10 cellular contexts compared by ENCODE assay signal in genomic region chr11:72737341-72737740, GRCh38. TPM values are rescaled to one million over a fixed set of nuclear protein-coding genes. Genes with fewer than 3 reads are reported as not detected.
DNase-seq lines count a peak whose midpoint lies in the region; ATAC-seq, FAIRE-seq and TF ChIP-seq lines count a peak whose summit lies in the region.
"Had no signal": no experiment of that assay in that cellular context is flagged by ENCODE, and none has a peak within 500 bp of the region (broad histone marks: within the 10 kb centered on the region; RNA-seq: fewer than 3 reads in every experiment).

No MANE protein-coding gene starts in this region.

- peaks cover 0 to 31% (median 8%) of the 10 kb centered on the region in 11 experiments; a peak in 14 of 22 replicates for H3K36me3 ChIP-seq in BLaER1 treated with 17β-estradiol and CSF1 and Interleukin-3, amounts not matched to agents 10 nM and 100 nM
- H3K36me3 ChIP-seq in IMR-90 (ENCODE audit: control insufficient read depth, insufficient read depth, low read length): no peaks in the 10 kb centered on the region
- H3K36me3 ChIP-seq: thoracic aorta had no signal

- peak overlapping the region; percentile 54; the same call in 1 of the 2 replicates for H2BK20ac ChIP-seq in IMR-90 (ENCODE audit: low read depth, low read length)

- no peaks in the 10 kb centered on the region for H3K9me3 ChIP-seq in BLaER1 treated with 17β-estradiol and CSF1 and Interleukin-3, amounts not matched to agents 10 nM and 100 nM (replicated peaks in 1 of 11)
- no peaks in the 10 kb centered on the region for H3K9me3 ChIP-seq in IMR-90 (ENCODE audit: control insufficient read depth, insufficient read depth, low read length)
- H3K9me3 ChIP-seq: thoracic aorta had no signal

- H2AK9ac ChIP-seq in IMR-90 (replicated peaks; ENCODE audit: low read depth, low read length, poor library complexity): no peak overlapping the region

- H3K36me3 Mint-ChIP-seq in natural killer cell: no peaks in the 10 kb centered on the region

- H3K4ac ChIP-seq in IMR-90 (ENCODE audit: low read depth, low read length): peak overlapping the region; percentile 14; the same call in 1 of the 2 replicates

- no peak for DNase-seq in IMR-90
- no peak for DNase-seq in coronary artery (ENCODE audit: low spot score)
- DNase-seq in natural killer cell: no peak
- DNase-seq in NCI-H187 (lab: John Stamatoyannopoulos, UW): no peak
- DNase-seq in islet precursor cell: no peak
- DNase-seq in NCI-H2196 (lab: John Stamatoyannopoulos, UW; ENCODE audit: unreplicated experiment): no peak
- DNase-seq in GM12892 (ENCODE audit: insufficient read length): no peak
- DNase-seq: midbrain had no signal

- H4K8ac ChIP-seq in IMR-90 (ENCODE audit: low read depth in 2 of 2, low read length in 2 of 2): peak overlapping the region; percentile 12 to 64; a peak in 2 of 4 replicates

- 0 out of 2 replicates have a peak overlapping the region, but pooled peaks have one; percentile 64 for H3K14ac ChIP-seq in IMR-90 (replicated peaks; ENCODE audit: low read depth, low read length)

- peak overlapping the region; percentile 87 for H3K4me3 Mint-ChIP-seq in natural killer cell

- peak overlapping the region; percentile 97 to 100 for H3K27ac Mint-ChIP-seq in natural killer cell

- H4K5ac ChIP-seq in IMR-90 (ENCODE audit: low read depth, low read length): no peak overlapping the region

- 100% methylated on average over 1 of the region's 1 CpG; no CpG with 5 or more reads in 1 of the 2 experiments for WGBS in IMR-90 (ENCODE audit: extremely low coverage in 2 of 2, insufficient read length in 1 of 2), 2 experiments

- POLR2A ChIA-PET in IMR-90 (lab: Charles Lee; ENCODE audit: unreplicated experiment): interaction anchor here (0.6 kb wide), 2 partner anchors 74 to 376 kb away, joined by 5 to 7 read pairs; no protein-coding TSS in a partner anchor

- no peak overlapping the region for H3K18ac ChIP-seq in IMR-90 (ENCODE audit: low read depth, low read length)

- CTCF ChIA-PET in IMR-90 (lab: Yijun Ruan, JAX): interaction anchor here (0.6 to 1.4 kb wide), 3 partner anchors 12 to 57 kb away, joined by 3 to 4 read pairs (median 3); partner anchors contain the start of gene STARD10

- intact Hi-C loops in IMR-90 (cut with micrococcal nuclease): no loop called here
- intact Hi-C loops in natural killer cell (cut with micrococcal nuclease): loop anchor here (2.0 kb wide), 1 partner anchor 15 kb away; the partner anchor contains the start of gene ARAP1

- H3K27me3 Mint-ChIP-seq in natural killer cell (ENCODE audit: low read depth in 2 of 2): no peaks in the 10 kb centered on the region

- peaks cover 78 to 83% of the 10 kb centered on the region in 2 donors for H3K4me1 Mint-ChIP-seq in natural killer cell

- H3K27me3 ChIP-seq in BLaER1 treated with 17β-estradiol and CSF1 and Interleukin-3, amounts not matched to agents 10 nM and 100 nM: no peaks in the 10 kb centered on the region
- H3K27me3 ChIP-seq in IMR-90 (ENCODE audit: control insufficient read depth, insufficient read depth, low read length): no peaks in the 10 kb centered on the region

- peaks cover 69 to 100% (median 98%) of the 10 kb centered on the region in 10 experiments for H3K4me1 ChIP-seq in BLaER1 treated with 17β-estradiol and CSF1 and Interleukin-3, amounts not matched to agents 10 nM and 100 nM
- H3K4me1 ChIP-seq in IMR-90 (ENCODE audit: control insufficient read depth, insufficient read depth, low read length): peaks cover 35% of the 10 kb centered on the region

- ATAC-seq in IMR-90 (ENCODE audit: low read depth): no peak
- ATAC-seq in natural killer cell: no peak

- TF ChIP-seq CTCF in IMR-90 (conservative IDR thresholded peaks at IDR 0.05; ENCODE audit: low read depth, low read length) (no peak), coronary artery (IDR thresholded peaks at IDR 0.05) (no peak), natural killer cell (IDR thresholded peaks at IDR 0.05) (no peak)

- peak overlapping the region; percentile 71; the same call in 1 of the 2 replicates for H2AK5ac ChIP-seq in IMR-90 (ENCODE audit: low read depth, low read length)

- H3K9me1 ChIP-seq in IMR-90 (ENCODE audit: insufficient read depth, low read length): peaks cover 44% of the 10 kb centered on the region

- no peak overlapping the region for H3K23ac ChIP-seq in IMR-90 (ENCODE audit: low read depth, low read length)

- TF ChIP-seq POLR2A in IMR-90 (IDR thresholded peaks at IDR 0.05; ENCODE audit: low read depth, low read length) (no peak), GM12892 (IDR thresholded peaks at IDR 0.05; ENCODE audit: low read depth, low read length) (no peak)

- peak overlapping the region in 8 of 10 experiments; percentile 36 to 71 (median 57); a peak in 15 of 20 replicates for H3K4me3 ChIP-seq in BLaER1 treated with 17β-estradiol and CSF1 and Interleukin-3, amounts not matched to agents 10 nM and 100 nM
- H3K4me3 ChIP-seq in IMR-90 (ENCODE audit: insufficient read depth, low read depth, low read length) (no peak overlapping the region), coronary artery (no peak overlapping the region)
- H3K4me3 ChIP-seq: thoracic aorta had no signal

- no peak overlapping the region for H4K91ac ChIP-seq in IMR-90 (ENCODE audit: insufficient read depth, low read depth, low read length)

- H3K9me3 Mint-ChIP-seq in natural killer cell: no peaks in the 10 kb centered on the region

- H2BK15ac ChIP-seq in IMR-90 (ENCODE audit: low read depth, low read length): peak overlapping the region; percentile 41; the same call in 1 of the 3 replicates

- FAIRE-seq in GM12892 (lab: Jason Lieb, UNC): no peak

- peaks cover 35 to 90% of the 10 kb centered on the region in 2 experiments for H3K79me1 ChIP-seq in IMR-90 (ENCODE audit: low read depth in 1 of 2, low read length in 2 of 2)

- H2AFZ ChIP-seq in IMR-90 (replicated peaks; ENCODE audit: low read length, poor library complexity): no peak overlapping the region

- in situ Hi-C loops in IMR-90 (cut with MboI; ENCODE audit: low sequenced_read_pairs): no loop called here

- H2BK120ac ChIP-seq in IMR-90 (ENCODE audit: low read depth, low read length): peak overlapping the region; percentile 59

- peak overlapping the region; percentile 71 to 100 (median 96) for H3K4me2 ChIP-seq in BLaER1 treated with 17β-estradiol and CSF1 and Interleukin-3, amounts not matched to agents 10 nM and 100 nM
- no peak overlapping the region for H3K4me2 ChIP-seq in IMR-90 (ENCODE audit: low read depth, low read length)

- peaks cover 18 to 59% (median 25%) of the 10 kb centered on the region in 11 experiments for H4K20me1 ChIP-seq in BLaER1 treated with 17β-estradiol and CSF1 and Interleukin-3, amounts not matched to agents 10 nM and 100 nM
- H4K20me1 ChIP-seq in IMR-90 (ENCODE audit: insufficient read depth, low read length): peaks cover 8% of the 10 kb centered on the region; the same call in 1 of the 2 replicates

- peak overlapping the region; percentile 71 to 88 (median 80) for H3K9ac ChIP-seq in BLaER1 treated with 17β-estradiol and CSF1 and Interleukin-3, amounts not matched to agents 10 nM and 100 nM
- no peak overlapping the region for H3K9ac ChIP-seq in IMR-90 (ENCODE audit: low read depth, low read length)

- BruUV-seq in IMR-90 (replicated peaks; lab: Mats Ljungman, UMichigan): no TSS peak

- no peak overlapping the region for H3K56ac ChIP-seq in IMR-90 (ENCODE audit: extremely low read depth, insufficient read depth, low read length)

- peak overlapping the region; percentile 89 to 94 (median 93) for H3K27ac ChIP-seq in BLaER1 treated with 17β-estradiol and CSF1 and Interleukin-3, amounts not matched to agents 10 nM and 100 nM
- H3K27ac ChIP-seq in IMR-90 (ENCODE audit: insufficient read depth, low read length) (no peak overlapping the region; the same call in 1 of the 2 replicates), coronary artery (peak overlapping the region; percentile 2 to 82)

- no peak for TF ChIP-seq RAD21 in IMR-90 (IDR thresholded peaks at IDR 0.05; ENCODE audit: low read length)

- H2BK5ac ChIP-seq in IMR-90 (ENCODE audit: low read depth, low read length, poor library complexity, severe bottlenecking): no peak overlapping the region

- dilution Hi-C loops in IMR-90 (cut with HindIII; ENCODE audit: low sequenced_read_pairs, unreplicated experiment): no loop called here

TF ChIP-seq in IMR-90, 13 proteins besides CTCF, POLR2A, EP300 and RAD21 (continues in another document):
- no peak for TF ChIP-seq MXI1 (IDR thresholded peaks at IDR 0.05; ENCODE audit: borderline replicate concordance, low read depth, low read length)
- no peak for TF ChIP-seq ELK1 (IDR thresholded peaks at IDR 0.05; ENCODE audit: borderline replicate concordance, low read depth, low read length)
- no peak for TF ChIP-seq CEBPB (IDR thresholded peaks at IDR 0.05; ENCODE audit: low read depth, low read length)
- no peak for TF ChIP-seq FOS (IDR thresholded peaks at IDR 0.05; ENCODE audit: low read depth, low read length)
- TF ChIP-seq BHLHE40 (IDR thresholded peaks at IDR 0.05; ENCODE audit: low read depth, low read length): no peak
- TF ChIP-seq CHD1 (IDR thresholded peaks at IDR 0.05; ENCODE audit: low read depth, low read length): no peak
- TF ChIP-seq SMC3 (IDR thresholded peaks at IDR 0.05; ENCODE audit: low read depth, low read length): no peak
- no peak for TF ChIP-seq RFX5 (IDR thresholded peaks at IDR 0.05; ENCODE audit: low read depth, low read length)

RNA-seq across cellular contexts. Expression of gene ARAP1, which starts 14.9 kb away (rescaled TPM):
- total RNA-seq in IMR-90 (2012; rRNA removed) (37.6 and 38.0 TPM in 2 replicates), natural killer cell (100 to 1,000 TPM; 293 to 327 (median 296) TPM)
- 59.4 and 63.1 TPM in 2 replicates for polyA plus RNA-seq in IMR-90 (2012; rRNA removed)
- 42.2 and 63.5 TPM in 2 replicates for polyA plus RNA-seq in IMR-90 (2012; cell fraction: cytosol; rRNA removed)
- 119 and 357 TPM in 2 replicates for polyA plus RNA-seq in IMR-90 (2012; cell fraction: nucleus; rRNA removed; ENCODE audit: low replicate concordance)
- 48.4 TPM for polyA plus RNA-seq in GM12892 (2012; ENCODE audit: missing spikeins)

RNA-seq across cellular contexts. Expression of gene STARD10, which starts 56.5 kb away (rescaled TPM):
- total RNA-seq in IMR-90 (2012; rRNA removed) (22.2 and 23.8 TPM in 2 replicates), natural killer cell (10 to 100 TPM; 10.9 to 17.3 (median 11.7) TPM)
- 32.9 and 37.4 TPM in 2 replicates for polyA plus RNA-seq in IMR-90 (2012; rRNA removed)
- polyA plus RNA-seq in IMR-90 (2012; cell fraction: cytosol; rRNA removed): 51.8 and 54.8 TPM in 2 replicates
- 18.7 and 29.9 TPM in 2 replicates for polyA plus RNA-seq in IMR-90 (2012; cell fraction: nucleus; rRNA removed; ENCODE audit: low replicate concordance)
- polyA plus RNA-seq in GM12892 (2012; ENCODE audit: missing spikeins): 24.3 TPM

Comparison
In these comparisons a context has a peak if more than half of its experiments do, and no peak if none do; other contexts are left out.
1. H3K4me3 ChIP-seq: peak in BLaER1 treated with 17β-estradiol and CSF1 and Interleukin-3, amounts not matched to agents 10 nM and 100 nM (8 of 10); none in IMR-90 (single experiment) and coronary artery (single experiment).